10 cellular contexts compared by ENCODE assay signal in genomic region chr10:46091080-46091833, GRCh38. TPM values are rescaled to one million over a fixed set of nuclear protein-coding genes. Genes with fewer than 3 reads are reported as not detected.
DNase-seq lines count a peak whose midpoint lies in the region; ATAC-seq, FAIRE-seq and TF ChIP-seq lines count a peak whose summit lies in the region.
"Had no signal": no experiment of that assay in that cellular context is flagged by ENCODE, and none has a peak within 500 bp of the region (broad histone marks: within the 10 kb centered on the region; RNA-seq: fewer than 3 reads in every experiment).

No MANE protein-coding gene starts in this region.

- H2BK120ac ChIP-seq in mesendoderm (ENCODE audit: low read depth, low read length): no peak overlapping the region

- no peaks in the 10 kb centered on the region for H4K20me1 ChIP-seq in GM23338 (replicated peaks; ENCODE audit: insufficient read depth)

- H3K23ac ChIP-seq in mesendoderm (ENCODE audit: low read length): no peak overlapping the region

- no peaks in the 10 kb centered on the region for H3K9me3 ChIP-seq in CD4-positive, alpha-beta memory T cell (ENCODE audit: control insufficient read depth in 1 of 2, low read length in 2 of 2)
- H3K9me3 ChIP-seq in MG63: no peaks in the 10 kb centered on the region
- H3K9me3 ChIP-seq: gastrocnemius medialis, thoracic aorta had no signal

- no peaks in the 10 kb centered on the region for H3K27me3 ChIP-seq in CD4-positive, alpha-beta memory T cell (ENCODE audit: insufficient read depth, low read length)
- H3K27me3 ChIP-seq in GM23338 (ENCODE audit: insufficient read depth) (no peaks in the 10 kb centered on the region), mesendoderm (ENCODE audit: insufficient read depth, low read length, poor library complexity) (no peaks in the 10 kb centered on the region), MG63 (no peaks in the 10 kb centered on the region)
- H3K27me3 ChIP-seq: gastrocnemius medialis had no signal

- H3K36me3 ChIP-seq in CD4-positive, alpha-beta memory T cell (ENCODE audit: insufficient read depth, low read length): no peaks in the 10 kb centered on the region
- H3K36me3 ChIP-seq in GM23338 (ENCODE audit: insufficient read depth): no peaks in the 10 kb centered on the region
- H3K36me3 ChIP-seq in mesendoderm (ENCODE audit: control insufficient read depth, insufficient read depth, low read length): no peaks in the 10 kb centered on the region
- no peaks in the 10 kb centered on the region for H3K36me3 ChIP-seq in MG63
- H3K36me3 ChIP-seq: gastrocnemius medialis, thoracic aorta had no signal

- no peaks in the 10 kb centered on the region for H3F3A ChIP-seq in GM23338 (replicated peaks; ENCODE audit: low read depth)

- H4K8ac ChIP-seq in mesendoderm (ENCODE audit: low read depth, low read length): no peak overlapping the region

- H3K9ac ChIP-seq in mesendoderm (ENCODE audit: low read length): no peak overlapping the region

- H3K79me1 ChIP-seq in mesendoderm (ENCODE audit: low read length): no peaks in the 10 kb centered on the region

- no peak overlapping the region for H3K4ac ChIP-seq in mesendoderm (ENCODE audit: low read depth, low read length)

- no peak overlapping the region for H2BK15ac ChIP-seq in mesendoderm (replicated peaks; ENCODE audit: low read depth)

- no peak overlapping the region for H2BK5ac ChIP-seq in mesendoderm (ENCODE audit: low read length)

- no peaks in the 10 kb centered on the region for H3K27me3 Mint-ChIP-seq in CD4-positive, alpha-beta memory T cell
- peaks cover 3% of the 10 kb centered on the region for H3K27me3 Mint-ChIP-seq in GM23338 (ENCODE audit: insufficient read depth, low read depth, poor library complexity)
- H3K27me3 Mint-ChIP-seq in activated T-cell treated with anti-CD3 and anti-CD28 coated beads, Interleukin-2, amount 50 U/mL, for 72 hours (ENCODE audit: low read depth): no peaks in the 10 kb centered on the region

- TF ChIP-seq CTCF in GM23338 (conservative IDR thresholded peaks at IDR 0.05; ENCODE audit: low read depth in 2 of 2): no peak

- intact Hi-C loops in CD4-positive, alpha-beta memory T cell (cut with micrococcal nuclease): no loop called here

- POLR2A ChIA-PET in CD4-positive, alpha-beta memory T cell (lab: Charles Lee; ENCODE audit: partially characterized antibody): interaction anchor here (1.0 to 2.0 kb wide), 9 partner anchors 11 to 71 kb away, joined by 3 to 9 read pairs (median 4); partner anchors contain the start of gene NCOA4

- H3K4me1 ChIP-seq in CD4-positive, alpha-beta memory T cell (ENCODE audit: insufficient read depth, low read length): peaks cover 67% of the 10 kb centered on the region
- H3K4me1 ChIP-seq in GM23338 (ENCODE audit: insufficient read depth) (no peaks in the 10 kb centered on the region), mesendoderm (ENCODE audit: control insufficient read depth, low read depth, low read length) (peaks cover 4% of the 10 kb centered on the region)
- H3K4me1 ChIP-seq: gastrocnemius medialis had no signal

- peaks cover 0 to 24% (median 13%) of the 10 kb centered on the region in 4 donors for H3K4me1 Mint-ChIP-seq in CD4-positive, alpha-beta memory T cell
- H3K4me1 Mint-ChIP-seq in GM23338: peaks cover 11% of the 10 kb centered on the region
- H3K4me1 Mint-ChIP-seq in activated T-cell treated with anti-CD3 and anti-CD28 coated beads, Interleukin-2, amount 50 U/mL, for 72 hours (ENCODE audit: low read depth): peaks cover 8% of the 10 kb centered on the region

- H3K27ac ChIP-seq in CD4-positive, alpha-beta memory T cell (ENCODE audit: low read depth, low read length): peak overlapping the region; percentile 1
- H3K27ac ChIP-seq in GM23338 (ENCODE audit: low read depth) (no peak overlapping the region), mesendoderm (ENCODE audit: low read depth, low read length) (no peak overlapping the region)
- H3K27ac ChIP-seq: gastrocnemius medialis, thoracic aorta had no signal

- H3K27ac Mint-ChIP-seq in CD4-positive, alpha-beta memory T cell: peak overlapping the region; percentile 52 to 85 (median 70)
- no peak overlapping the region for H3K27ac Mint-ChIP-seq in GM23338
- peak overlapping the region; percentile 34 for H3K27ac Mint-ChIP-seq in activated T-cell treated with anti-CD3 and anti-CD28 coated beads, Interleukin-2, amount 50 U/mL, for 72 hours

- H3K4me3 Mint-ChIP-seq in CD4-positive, alpha-beta memory T cell: peak overlapping the region in 7 of 8 donors; percentile 45 to 73 (median 58)
- no peak overlapping the region for H3K4me3 Mint-ChIP-seq in GM23338
- H3K4me3 Mint-ChIP-seq in activated T-cell treated with anti-CD3 and anti-CD28 coated beads, Interleukin-2, amount 50 U/mL, for 72 hours: peak overlapping the region in 1 of 2 donors; percentile 4

- H3K79me2 ChIP-seq in GM23338 (replicated peaks; ENCODE audit: insufficient read depth) (no peaks in the 10 kb centered on the region), mesendoderm (ENCODE audit: control insufficient read depth, insufficient read depth, low read length) (no peaks in the 10 kb centered on the region)

- no peaks in the 10 kb centered on the region for H3K36me3 Mint-ChIP-seq in CD4-positive, alpha-beta memory T cell
- no peaks in the 10 kb centered on the region for H3K36me3 Mint-ChIP-seq in GM23338 (ENCODE audit: low read depth)
- H3K36me3 Mint-ChIP-seq in activated T-cell treated with anti-CD3 and anti-CD28 coated beads, Interleukin-2, amount 50 U/mL, for 72 hours (ENCODE audit: insufficient read depth in 2 of 2): no peaks in the 10 kb centered on the region

- FAIRE-seq in urothelium cell line (lab: Jason Lieb, UNC): no peak
- FAIRE-seq: keratinocyte had no signal

- peak in 1 of 5 donors; percentile 18 for DNase-seq in CD4-positive, alpha-beta memory T cell
- DNase-seq in GM23338 (ENCODE audit: low spot score) (no peak), mesendoderm (no peak), MG63 (no peak), urothelium cell line (ENCODE audit: low spot score) (no peak)
- DNase-seq in activated T-cell treated with anti-CD3 and anti-CD28 coated beads, Interleukin-2, amount 50 U/mL, for 72 hours: peak in 1 of 2 donors; percentile 14
- DNase-seq: gastrocnemius medialis had no signal

- H3K4me3 ChIP-seq in CD4-positive, alpha-beta memory T cell (ENCODE audit: low read length in 2 of 2): no peak overlapping the region
- H3K4me3 ChIP-seq in GM23338: no peak overlapping the region
- H3K4me3 ChIP-seq in mesendoderm (ENCODE audit: low read length): no peak overlapping the region
- H3K4me3 ChIP-seq in MG63: no peak overlapping the region
- H3K4me3 ChIP-seq: gastrocnemius medialis, thoracic aorta had no signal

- H2AK5ac ChIP-seq in mesendoderm (ENCODE audit: low read length): no peak overlapping the region

- H3K18ac ChIP-seq in mesendoderm (ENCODE audit: low read length): no peak overlapping the region

- no peak overlapping the region for H4K5ac ChIP-seq in mesendoderm (ENCODE audit: low read length)

- no CpG with 5 or more reads among the region's 9 CpGs for WGBS in mesendoderm (ENCODE audit: extremely low coverage, insufficient coverage, low lambda C conversion rate)

- H3K56ac ChIP-seq in mesendoderm (ENCODE audit: low read length): peak overlapping the region; percentile 11

- H3K4me2 ChIP-seq in GM23338 (no peak overlapping the region), mesendoderm (ENCODE audit: low read length) (no peak overlapping the region)

- peak; percentile 16; the same call in 1 of the 3 replicates for ATAC-seq in GM23338
- ATAC-seq in activated T-cell treated with anti-CD3 and anti-CD28 coated beads, Interleukin-2, amount 50 U/mL, for 72 hours (replicated peaks in 1 of 2): peak; percentile 20 to 25
- ATAC-seq in HG03139 (IDR thresholded peaks at IDR 0.05; ENCODE audit: unreplicated experiment): no peak
- ATAC-seq: gastrocnemius medialis had no signal

- no peaks in the 10 kb centered on the region for H3K9me2 ChIP-seq in GM23338 (ENCODE audit: insufficient read depth)

- H3K9me3 Mint-ChIP-seq in CD4-positive, alpha-beta memory T cell: no peaks in the 10 kb centered on the region
- no peaks in the 10 kb centered on the region; the same call in 2 of the 3 replicates for H3K9me3 Mint-ChIP-seq in GM23338
- no peaks in the 10 kb centered on the region for H3K9me3 Mint-ChIP-seq in activated T-cell treated with anti-CD3 and anti-CD28 coated beads, Interleukin-2, amount 50 U/mL, for 72 hours

- no peak overlapping the region for H2AFZ ChIP-seq in GM23338

- CTCF ChIA-PET in CD4-positive, alpha-beta memory T cell (lab: Charles Lee; ENCODE audit: partially characterized antibody): interaction anchor here (1.5 to 2.1 kb wide), 4 partner anchors 14 to 64 kb away, joined by 6 to 9 read pairs (median 8); no protein-coding TSS in a partner anchor

TF ChIP-seq in GM23338, 12 proteins besides CTCF, POLR2A, EP300 and RAD21 (continues in another document):
- TF ChIP-seq ZNF114 (CRISPR knock-in tag; IDR thresholded peaks at IDR 0.05): no peak
- TF ChIP-seq POLR2AphosphoS5 (IDR thresholded peaks at IDR 0.05; ENCODE audit: low read depth): no peak
- no peak for TF ChIP-seq EZH2phosphoT487 (IDR thresholded peaks at IDR 0.05; ENCODE audit: unreplicated experiment)
- TF ChIP-seq ETS1 (IDR thresholded peaks at IDR 0.05): no peak
- no peak for TF ChIP-seq EZH2 (IDR thresholded peaks at IDR 0.05; ENCODE audit: low read depth, unreplicated experiment)
- no peak for TF ChIP-seq ZNF331 (CRISPR knock-in tag; IDR thresholded peaks at IDR 0.05; ENCODE audit: low read depth)

RNA-seq across cellular contexts. Expression of gene MSMB, which starts 45.2 kb away (rescaled TPM):
- total RNA-seq in CD4-positive, alpha-beta memory T cell: not detected
- polyA plus RNA-seq in CD4-positive, alpha-beta memory T cell: not detected
- total RNA-seq in GM23338 (2014; rRNA removed; shearing (Covaris generic)): not detected in 2 replicates
- polyA plus RNA-seq in GM23338 (2016; fragmentation: Nextera tagmentation; extraction: Ambion mirVana): not detected in 2 replicates
- not detected for total RNA-seq in activated T-cell treated with anti-CD3 and anti-CD28 coated beads, Interleukin-2, amount 50 U/mL, for 72 hours
- polyA plus RNA-seq in mesendoderm (2013, experiment 1 of 2): 0.18 TPM
- polyA plus RNA-seq in mesendoderm (2013, experiment 2 of 2): not detected
- total RNA-seq in MG63 (2014; rRNA removed; shearing (Covaris generic); ENCODE audit: low replicate concordance): not detected in 2 replicates
- total RNA-seq: gastrocnemius medialis, thoracic aorta had no signal
- polyA plus RNA-seq: keratinocyte had no signal
